Comparison of ENCODE assay signal across 8 cellular contexts in genomic region chr7:23539494-23539907, GRCh38. TPM values are rescaled to one million over a fixed set of nuclear protein-coding genes. Genes with fewer than 3 reads are reported as not detected.
DNase-seq lines count a peak whose midpoint lies in the region; ATAC-seq and TF ChIP-seq lines count a peak whose summit lies in the region.

No MANE protein-coding gene starts in this region.

- peak overlapping the region; percentile 38 for H3K4me3 ChIP-seq in OCI-LY7 (ENCODE audit: low read depth, low read length, poor library complexity, severe bottlenecking)

- H3K27ac ChIP-seq in OCI-LY7 (ENCODE audit: low read depth, low read length, poor library complexity, severe bottlenecking) (peak overlapping the region; percentile 65), substantia nigra (ENCODE audit: low read depth, low read length, poor library complexity, severe bottlenecking) (no peak overlapping the region)

- no peak for DNase-seq in activated CD4-positive, CD25-positive, alpha-beta regulatory T cell treated with anti-CD3 and anti-CD28 coated beads, Interleukin-2, amount 50 U/mL, for 72 hours
- DNase-seq in OCI-LY7 (ENCODE audit: low spot score), result peak; percentile 61
- DNase-seq in osteocyte (ENCODE audit: extremely low spot score, unreplicated experiment), result no peak
- DNase-seq in NCI-H187 treated with DMSO at 0.1 percent for 48 hours (lab: John Stamatoyannopoulos, UW), result no peak
- no peak for DNase-seq in ACHN
- no peak for DNase-seq in substantia nigra (lab: John Stamatoyannopoulos, UW)

- no TSS peak for BruUV-seq in OCI-LY7 (replicated peaks; lab: Mats Ljungman, UMichigan)

- no peaks in the 10 kb centered on the region for H3K9me3 Mint-ChIP-seq in osteocyte (ENCODE audit: unreplicated experiment)

- no peaks in the 10 kb centered on the region for H3K36me3 ChIP-seq in OCI-LY7 (ENCODE audit: insufficient read depth, low read length)

- CTCF ChIA-PET in OCI-LY7 (lab: Charles Lee; ENCODE audit: unreplicated experiment), result interaction anchor here (0.6 to 1.2 kb wide), 3 partner anchors 55 to 184 kb away, joined by 3 to 4 read pairs (median 3); no protein-coding TSS in a partner anchor

- H3K36me3 Mint-ChIP-seq in osteocyte (ENCODE audit: unreplicated experiment), result no peaks in the 10 kb centered on the region

- in situ Hi-C loops in ACHN (cut with HindIII; ENCODE audit: low pct_ligation_motif_present, low pct_unique_long_range_greater_than_20kb, low sequenced_read_pairs), result no loop called here

- H4K20me1 ChIP-seq in OCI-LY7 (ENCODE audit: insufficient read depth, low read length), result no peaks in the 10 kb centered on the region

- H3K4me1 Mint-ChIP-seq in osteocyte (ENCODE audit: unreplicated experiment), result peaks cover 7% of the 10 kb centered on the region

- H3K27ac Mint-ChIP-seq in osteocyte (ENCODE audit: unreplicated experiment), result peak overlapping the region; percentile 35

- peaks cover 18% of the 10 kb centered on the region for H3K4me1 ChIP-seq in OCI-LY7 (ENCODE audit: insufficient read depth, low read length, poor library complexity, severe bottlenecking)

- no peaks in the 10 kb centered on the region for H3K9me3 ChIP-seq in OCI-LY7 (ENCODE audit: low read length)

- H3K9me2 ChIP-seq in OCI-LY7 (ENCODE audit: insufficient read depth, low read length), result no peaks in the 10 kb centered on the region

- H2AFZ ChIP-seq in OCI-LY7 (ENCODE audit: low read length), result peak overlapping the region; percentile 99

- intact Hi-C loops in OCI-LY7 (cut with micrococcal nuclease; ENCODE audit: unreplicated experiment), result loop anchor here (10.0 kb wide), 1 partner anchor 355 kb away; the partner anchor contains the start of gene NUP42

- H3K4me3 Mint-ChIP-seq in osteocyte (ENCODE audit: unreplicated experiment), result no peak overlapping the region

- peaks cover 1% of the 10 kb centered on the region for H3K27me3 Mint-ChIP-seq in osteocyte (ENCODE audit: unreplicated experiment)

- TF ChIP-seq CTCF in OCI-LY7 (conservative IDR thresholded peaks at IDR 0.05; ENCODE audit: low read length) (0 out of 2 replicates have a peak, but pooled peaks have one; percentile 18), osteocyte (IDR thresholded peaks at IDR 0.05) (no peak)

- ATAC-seq in activated CD4-positive, CD25-positive, alpha-beta regulatory T cell treated with anti-CD3 and anti-CD28 coated beads, Interleukin-2, amount 50 U/mL, for 24 hours, result peak; percentile 43 to 55
- ATAC-seq in HG02642 (IDR thresholded peaks at IDR 0.05; ENCODE audit: poor library complexity, unreplicated experiment), result peak; percentile 58

- peak overlapping the region; percentile 74 for H3K4me2 ChIP-seq in OCI-LY7 (ENCODE audit: low read length)

- H3K79me2 ChIP-seq in OCI-LY7 (ENCODE audit: insufficient read depth, low read depth, low read length), result no peaks in the 10 kb centered on the region

- POLR2A ChIA-PET in OCI-LY7 (lab: Charles Lee), result interaction anchor here (0.6 to 2.3 kb wide), 20 partner anchors 9 to 785 kb away, joined by 3 to 10 read pairs (median 4); no protein-coding TSS in a partner anchor

RNA-seq across cellular contexts. Expression of gene TRA2A, which starts 7.7 kb away (rescaled TPM):
- total RNA-seq in OCI-LY7 (2014; rRNA removed; shearing (Covaris generic)), result 41.4 and 44.9 TPM in 2 replicates
- total RNA-seq in OCI-LY7 (2022) (129 TPM in 2 replicates), osteocyte (78.8 and 79.0 TPM in 2 replicates)

RNA-seq across cellular contexts. Expression of gene CCDC126, which starts 57.7 kb away (rescaled TPM):
- 9.6 and 11.9 TPM in 2 replicates for total RNA-seq in OCI-LY7 (2014; rRNA removed; shearing (Covaris generic))
- 14.2 and 15.5 TPM in 2 replicates for total RNA-seq in OCI-LY7 (2022)
- total RNA-seq in osteocyte, result 11.6 and 14.8 TPM in 2 replicates
